ENCODE assay signal across 9 cellular contexts in genomic region chr20:50713677-50714101, GRCh38. TPM values are rescaled to one million over a fixed set of nuclear protein-coding genes. Genes with fewer than 3 reads are reported as not detected.
DNase-seq lines count a peak whose midpoint lies in the region; ATAC-seq and TF ChIP-seq lines count a peak whose summit lies in the region.
"Had no signal": no experiment of that assay in that cellular context is flagged by ENCODE, and none has a peak within 500 bp of the region (broad histone marks: within the 10 kb centered on the region; RNA-seq: fewer than 3 reads in every experiment).

No MANE protein-coding gene starts in this region.

- in situ Hi-C loops in ACHN (cut with HindIII; ENCODE audit: low pct_ligation_motif_present, low pct_unique_long_range_greater_than_20kb, low sequenced_read_pairs) = no loop called here

- intact Hi-C loops in left lung (cut with DNase I) = no loop called here
- intact Hi-C loops in uterus (cut with DNase I; ENCODE audit: low total_unique reads) = loop anchor here (10.0 kb wide), 1 partner anchor 89 kb away; no protein-coding TSS in a partner anchor

- H3K36me3 ChIP-seq in left lung = no peaks in the 10 kb centered on the region
- no peaks in the 10 kb centered on the region for H3K36me3 ChIP-seq in uterus

- H3K4me1 ChIP-seq in left lung = peaks cover 0 to 13% of the 10 kb centered on the region in 2 donors
- no peaks in the 10 kb centered on the region for H3K4me1 ChIP-seq in uterus

- TF ChIP-seq CTCF in left lung (IDR thresholded peaks at IDR 0.05) (peak in 1 of 2 donors; percentile 18), uterus (IDR thresholded peaks at IDR 0.05) (peak; percentile 47 to 70 (median 56))

- DNase-seq in SIG-M5 treated with dmso at 0.1 percent for 504 hours (lab: John Stamatoyannopoulos, UW; ENCODE audit: unreplicated experiment) = peak; percentile 82
- no peak for DNase-seq in SIG-M5 (lab: John Stamatoyannopoulos, UW)
- DNase-seq in cerebellum (ENCODE audit: low spot score) = peak; percentile 22
- DNase-seq in left lung = no peak
- DNase-seq in uterus = peak; percentile 60 to 67
- DNase-seq in RKO (ENCODE audit: low spot score) = no peak
- DNase-seq in ACHN = no peak

- no peak for TF ChIP-seq POLR2A in uterus (IDR thresholded peaks at IDR 0.05)

- no peak overlapping the region for H3K27ac ChIP-seq in left lung
- peak overlapping the region; percentile 65 to 71 for H3K27ac ChIP-seq in uterus

- H3K4me3 ChIP-seq in left lung (no peak overlapping the region), uterus (no peak overlapping the region)

- H3K9me3 ChIP-seq in left lung = no peaks in the 10 kb centered on the region
- H3K9me3 ChIP-seq in uterus = no peaks in the 10 kb centered on the region

- ATAC-seq in left lung (peak; percentile 25), HG03571 (IDR thresholded peaks at IDR 0.05; ENCODE audit: unreplicated experiment) (no peak)

- H3K27me3 ChIP-seq in left lung (no peaks in the 10 kb centered on the region), uterus (no peaks in the 10 kb centered on the region)

RNA-seq across cellular contexts. Expression of gene PARD6B, which starts 17.7 kb away (rescaled TPM):
- total RNA-seq in cerebellum (8.5 TPM), left lung (10 to 100 TPM; 23.5 to 37.3 TPM), uterus (10 to 100 TPM in 2 of 4 donors, 1 to 10 TPM in 2; 2.0 to 13.2 (median 7.8) TPM)

RNA-seq across cellular contexts. Expression of gene RIPOR3, which starts 22.3 kb away (rescaled TPM):
- 2.7 TPM for total RNA-seq in cerebellum
- total RNA-seq in left lung = 1 to 10 TPM; 2.3 to 7.0 TPM
- 10 to 100 TPM in 3 of 4 donors, 1 to 10 TPM in 1; 9.1 to 85.4 (median 17.8) TPM for total RNA-seq in uterus
- total RNA-seq: pulmonary artery endothelial cell had no signal

Comparison
In these comparisons a context has a peak if more than half of its experiments do, and no peak if none do; other contexts are left out.
1. DNase-seq: peak in SIG-M5 treated with dmso at 0.1 percent for 504 hours (single experiment), cerebellum (single experiment) and uterus (2 of 2); none in SIG-M5 (single experiment), left lung (0 of 2), RKO (single experiment) and ACHN (single experiment).
2. H3K27ac ChIP-seq: peak in uterus (2 of 2); none in left lung (0 of 2).